Comparison of ENCODE assay signal across 18 cellular contexts in genomic region chr22:44277404-44278135, GRCh38. TPM values are rescaled to one million over a fixed set of nuclear protein-coding genes. Genes with fewer than 3 reads are reported as not detected.
DNase-seq lines count a peak whose midpoint lies in the region; ATAC-seq and TF ChIP-seq lines count a peak whose summit lies in the region.
"Had no signal": no experiment of that assay in that cellular context is flagged by ENCODE, and none has a peak within 500 bp of the region (broad histone marks: within the 10 kb centered on the region; RNA-seq: fewer than 3 reads in every experiment).

No MANE protein-coding gene starts in this region.

- no peak for TF ChIP-seq EP300 in upper lobe of left lung (IDR thresholded peaks at IDR 0.05)

- no peaks in the 10 kb centered on the region for H3K9me3 Mint-ChIP-seq in chondrocyte (ENCODE audit: low read depth)
- H3K9me3 Mint-ChIP-seq: CD14-positive monocyte; CD8-positive, alpha-beta T cell had no signal

- peaks cover 21% of the 10 kb centered on the region for H3K4me1 Mint-ChIP-seq in chondrocyte (ENCODE audit: low read depth)
- H3K4me1 Mint-ChIP-seq: CD14-positive monocyte had no signal

- H3K36me3 Mint-ChIP-seq in chondrocyte (ENCODE audit: low read depth): peaks cover 9% of the 10 kb centered on the region
- H3K36me3 Mint-ChIP-seq: CD14-positive monocyte; CD8-positive, alpha-beta T cell had no signal

- intact Hi-C loops in lower lobe of right lung (cut with DNase I): no loop called here

- H3K27ac Mint-ChIP-seq in chondrocyte (ENCODE audit: unreplicated experiment): no peak overlapping the region
- H3K27ac Mint-ChIP-seq: B cell; CD14-positive monocyte; CD8-positive, alpha-beta T cell had no signal

- peaks cover 78 to 97% (median 89%) of the 10 kb centered on the region in 11 experiments for H3K27me3 ChIP-seq in BLaER1 treated with 17β-estradiol and CSF1 and Interleukin-3, amounts not matched to agents 10 nM and 100 nM
- H3K27me3 ChIP-seq in H7 (ENCODE audit: control insufficient read depth, insufficient read depth, low read length) (no peaks in the 10 kb centered on the region), lower lobe of right lung (ENCODE audit: low read depth) (peaks cover 11% of the 10 kb centered on the region), upper lobe of left lung (no peaks in the 10 kb centered on the region)

- H3K4me2 ChIP-seq in BLaER1 treated with 17β-estradiol and CSF1 and Interleukin-3, amounts not matched to agents 10 nM and 100 nM: peak overlapping the region in 9 of 11 experiments; percentile 56 to 90 (median 82); a peak in 17 of 22 replicates

- no peaks in the 10 kb centered on the region for H3K36me3 ChIP-seq in BLaER1 treated with 17β-estradiol and CSF1 and Interleukin-3, amounts not matched to agents 10 nM and 100 nM
- no peaks in the 10 kb centered on the region for H3K36me3 ChIP-seq in H7 (replicated peaks; ENCODE audit: control insufficient read depth, insufficient read depth, low read length)
- no peaks in the 10 kb centered on the region for H3K36me3 ChIP-seq in lower lobe of right lung
- no peaks in the 10 kb centered on the region for H3K36me3 ChIP-seq in upper lobe of left lung

- 86 to 88% methylated on average over 13 of the region's 13 CpGs for WGBS in upper lobe of left lung, 2 donors

- peak overlapping the region in 2 of 10 experiments; percentile 13 to 30; a peak in 1 of 20 replicates for H3K4me3 ChIP-seq in BLaER1 treated with 17β-estradiol and CSF1 and Interleukin-3, amounts not matched to agents 10 nM and 100 nM
- no peak overlapping the region for H3K4me3 ChIP-seq in H7 (ENCODE audit: insufficient read depth, low read depth, low read length)
- no peak overlapping the region for H3K4me3 ChIP-seq in lower lobe of right lung
- no peak overlapping the region for H3K4me3 ChIP-seq in upper lobe of left lung
- H3K4me3 ChIP-seq: GM12878, K562 had no signal

- H3K27ac ChIP-seq in BLaER1 treated with 17β-estradiol and CSF1 and Interleukin-3, amounts not matched to agents 10 nM and 100 nM: no peak overlapping the region
- H3K27ac ChIP-seq in lower lobe of right lung (no peak overlapping the region), upper lobe of left lung (no peak overlapping the region)
- H3K27ac ChIP-seq: HL-60 had no signal

- H4K20me1 ChIP-seq in BLaER1 treated with 17β-estradiol and CSF1 and Interleukin-3, amounts not matched to agents 10 nM and 100 nM: peaks cover 0 to 67% (median 35%) of the 10 kb centered on the region in 11 experiments; a peak in 15 of 22 replicates

- TF ChIP-seq CTCF in chondrocyte (IDR thresholded peaks at IDR 0.05) (no peak), lower lobe of right lung (IDR thresholded peaks at IDR 0.05) (no peak), upper lobe of left lung (IDR thresholded peaks at IDR 0.05) (no peak)

- peak; percentile 51 for DNase-seq in H7
- peak; percentile 57 for DNase-seq in chondrocyte (ENCODE audit: low spot score)
- DNase-seq in lower lobe of right lung: peak; percentile 11
- no peak for DNase-seq in HuH-7.5 (ENCODE audit: low spot score)
- no peak for DNase-seq in NCI-H1436 (lab: John Stamatoyannopoulos, UW)
- no peak for DNase-seq in upper lobe of left lung
- DNase-seq: ACHN; Caco-2; CD8-positive, alpha-beta T cell; GOT3 had no signal

- no peak for TF ChIP-seq POLR2A in upper lobe of left lung (IDR thresholded peaks at IDR 0.05)

- H3K4me3 Mint-ChIP-seq in chondrocyte (ENCODE audit: unreplicated experiment): no peak overlapping the region
- H3K4me3 Mint-ChIP-seq: B cell; CD14-positive monocyte; CD8-positive, alpha-beta T cell had no signal

- no peak overlapping the region; a peak in 1 of 22 replicates for H3K9ac ChIP-seq in BLaER1 treated with 17β-estradiol and CSF1 and Interleukin-3, amounts not matched to agents 10 nM and 100 nM

- peaks cover 13 to 95% (median 68%) of the 10 kb centered on the region in 10 experiments; a peak in 19 of 20 replicates for H3K4me1 ChIP-seq in BLaER1 treated with 17β-estradiol and CSF1 and Interleukin-3, amounts not matched to agents 10 nM and 100 nM
- H3K4me1 ChIP-seq in lower lobe of right lung (no peaks in the 10 kb centered on the region), upper lobe of left lung (no peaks in the 10 kb centered on the region)
- H3K4me1 ChIP-seq: Caco-2 had no signal

- peaks cover 12% of the 10 kb centered on the region for H3K27me3 Mint-ChIP-seq in chondrocyte (ENCODE audit: low read depth)

- no peaks in the 10 kb centered on the region for H3K9me3 ChIP-seq in BLaER1 treated with 17β-estradiol and CSF1 and Interleukin-3, amounts not matched to agents 10 nM and 100 nM (replicated peaks in 1 of 11)
- H3K9me3 ChIP-seq in lower lobe of right lung: no peaks in the 10 kb centered on the region
- no peaks in the 10 kb centered on the region for H3K9me3 ChIP-seq in upper lobe of left lung
- H3K9me3 ChIP-seq: Caco-2 had no signal

- no peak for ATAC-seq in lower lobe of right lung
- ATAC-seq in SK-N-SH treated with all-trans-retinoic acid at 6 μM for 48 hours: no peak
- no peak for ATAC-seq in upper lobe of left lung (ENCODE audit: low FRiP score in 2 of 2)
- ATAC-seq: CD8-positive, alpha-beta T cell; GM12878; HCT116; K562 had no signal

TF ChIP-seq in SK-N-SH treated with all-trans-retinoic acid at 6 μM for 48 hours, 23 proteins besides CTCF, POLR2A, EP300 and RAD21 (continues in another document):
- TF ChIP-seq SNAI2 (CRISPR knock-in tag; IDR thresholded peaks at IDR 0.05) (no peak), ZNF565 (CRISPR knock-in tag; conservative IDR thresholded peaks at IDR 0.05; ENCODE audit: low read depth) (no peak), POU6F1 (CRISPR knock-in tag; IDR thresholded peaks at IDR 0.05; ENCODE audit: borderline replicate concordance, low read depth) (no peak), ARNTL (CRISPR knock-in tag; IDR thresholded peaks at IDR 0.05; ENCODE audit: borderline replicate concordance, low read depth) (no peak), GLIS3 (CRISPR knock-in tag; IDR thresholded peaks at IDR 0.05) (no peak), ISL1 (CRISPR knock-in tag; IDR thresholded peaks at IDR 0.05) (no peak), CSDC2 (CRISPR knock-in tag; IDR thresholded peaks at IDR 0.05) (no peak), ZNF70 (CRISPR knock-in tag; IDR thresholded peaks at IDR 0.05) (no peak), TSHZ2 (CRISPR knock-in tag; IDR thresholded peaks at IDR 0.05) (no peak), PPARA (CRISPR knock-in tag; IDR thresholded peaks at IDR 0.05; ENCODE audit: borderline replicate concordance) (no peak), ZC3H10 (CRISPR knock-in tag; IDR thresholded peaks at IDR 0.05) (no peak), PATZ1 (CRISPR knock-in tag; IDR thresholded peaks at IDR 0.05; ENCODE audit: borderline replicate concordance) (no peak), OSR1 (CRISPR knock-in tag; IDR thresholded peaks at IDR 0.05) (no peak)

RNA-seq across cellular contexts. Expression of gene SHISAL1, which starts 35.2 kb away (rescaled TPM):
- total RNA-seq in H7 (2014; rRNA removed; shearing (Covaris generic)): 1.3 and 2.9 TPM in 2 replicates
- total RNA-seq in chondrocyte (7.5 to 20.9 TPM (median 8.3 TPM) in 3 replicates), lower lobe of right lung (0.32 TPM), upper lobe of left lung (1 to 10 TPM in 1 of 6 donors, under 1 TPM in 4, not detected in 1; 0.11 to 1.0 (median 0.20) TPM)
- total RNA-seq: B cell; Caco-2; CD8-positive, alpha-beta T cell; GM12878; K562 had no signal

Comparison
In these comparisons a context has a peak if more than half of its experiments do, and no peak if none do; other contexts are left out.
1. DNase-seq: peak in H7 (single experiment), chondrocyte (single experiment) and lower lobe of right lung (single experiment); none in HuH-7.5 (single experiment), NCI-H1436 (single experiment) and upper lobe of left lung (0 of 2).